ENCODE assay signal across 1 cellular context in genomic region chr9:104745852-104746251, GRCh38.
TF ChIP-seq lines count a peak whose summit lies in the region.

No MANE protein-coding gene starts in this region.

TF ChIP-seq in K562, 482 proteins besides CTCF, POLR2A, EP300 and RAD21 (continued from another document and continues in another):
- TF ChIP-seq CUX1 (CRISPR knock-in tag; IDR thresholded peaks at IDR 0.05) (no peak), FOSL1 (tag; conservative IDR thresholded peaks at IDR 0.05) (no peak), HIVEP1 (CRISPR knock-in tag; IDR thresholded peaks at IDR 0.05) (no peak), PBX2 (CRISPR knock-in tag; IDR thresholded peaks at IDR 0.05; ENCODE audit: low read depth) (no peak), PBX2 (tag; conservative IDR thresholded peaks at IDR 0.05; ENCODE audit: low read depth) (no peak), RBM22 (IDR thresholded peaks at IDR 0.05; ENCODE audit: low read depth, low read length, poor library complexity, severe bottlenecking) (no peak), BACH1 (tag; IDR thresholded peaks at IDR 0.05) (no peak), ZFX (CRISPR knock-in tag; IDR thresholded peaks at IDR 0.05) (no peak), ZNF398 (CRISPR knock-in tag; IDR thresholded peaks at IDR 0.05) (no peak), RBM14 (IDR thresholded peaks at IDR 0.05; ENCODE audit: borderline replicate concordance, insufficient read depth, low read depth, low read length) (no peak), UBTF (IDR thresholded peaks at IDR 0.05; ENCODE audit: borderline replicate concordance in 1 of 2, low read depth in 2 of 2, low read length in 2 of 2) (no peak), CCAR2 (IDR thresholded peaks at IDR 0.05; ENCODE audit: low read depth, low read length) (no peak), ZNF232 (CRISPR knock-in tag; IDR thresholded peaks at IDR 0.05) (no peak), XRCC3 (IDR thresholded peaks at IDR 0.05) (no peak), JUND (IDR thresholded peaks at IDR 0.05; ENCODE audit: borderline replicate concordance, low read depth, low read length) (peak; percentile 43; the same call in 1 of the 2 replicates), JUND (tag; IDR thresholded peaks at IDR 0.05; ENCODE audit: borderline replicate concordance, low read depth, low read length) (no peak; the same call in 2 of the 3 replicates), ZNF282 (CRISPR knock-in tag; IDR thresholded peaks at IDR 0.05) (no peak), SMARCC2 (IDR thresholded peaks at IDR 0.05; ENCODE audit: low read depth) (peak; percentile 67; the same call in 1 of the 2 replicates), SMAD4 (CRISPR knock-in tag; conservative IDR thresholded peaks at IDR 0.05) (no peak), RBM34 (IDR thresholded peaks at IDR 0.05; ENCODE audit: borderline replicate concordance, insufficient read depth, low read length) (no peak), TAF15 (IDR thresholded peaks at IDR 0.05; ENCODE audit: low read depth, low read length) (no peak), SP2 (IDR thresholded peaks at IDR 0.05; ENCODE audit: extremely low read depth, low read depth, low read length, poor library complexity, severe bottlenecking) (no peak), CBFA2T2 (conservative IDR thresholded peaks at IDR 0.05) (peak; percentile 39), ZNF165 (CRISPR knock-in tag; IDR thresholded peaks at IDR 0.05; ENCODE audit: borderline replicate concordance) (no peak), FOXA3 (CRISPR knock-in tag; conservative IDR thresholded peaks at IDR 0.05 in 1 of 2, IDR thresholded peaks at IDR 0.05 in 1 of 2) (0 out of 4 replicates have a peak, but pooled peaks of 1 of the 2 experiments have one; percentile 13), GATAD2B (IDR thresholded peaks at IDR 0.05; ENCODE audit: borderline replicate concordance) (peak; percentile 73; the same call in 1 of the 2 replicates), ARNT (IDR thresholded peaks at IDR 0.05) (no peak), ZNF140 (CRISPR knock-in tag; IDR thresholded peaks at IDR 0.05) (no peak), PTRF (tag; IDR thresholded peaks at IDR 0.05) (no peak), CBX8 (IDR thresholded peaks at IDR 0.05; ENCODE audit: borderline replicate concordance, extremely low read depth, low read depth, low read length, poor library complexity, severe bottlenecking) (no peak), PYGO2 (tag; IDR thresholded peaks at IDR 0.05) (no peak), NFE2L1 (tag; IDR thresholded peaks at IDR 0.05; ENCODE audit: borderline replicate concordance, low read depth) (no peak), CTCFL (IDR thresholded peaks at IDR 0.05; ENCODE audit: borderline replicate concordance, insufficient read depth, low read depth, low read length, poor library complexity, severe bottlenecking) (no peak), ZBTB1 (CRISPR knock-in tag; IDR thresholded peaks at IDR 0.05; ENCODE audit: borderline replicate concordance, low read depth) (no peak), IRF9 (tag; IDR thresholded peaks at IDR 0.05) (no peak), NFATC3 (IDR thresholded peaks at IDR 0.05) (no peak), ZFP36 (IDR thresholded peaks at IDR 0.05; ENCODE audit: low read depth, low read length, partially characterized antibody) (no peak), EWSR1 (IDR thresholded peaks at IDR 0.05; ENCODE audit: borderline replicate concordance, low read depth, partially characterized antibody) (no peak), RUNX1 (IDR thresholded peaks at IDR 0.05; ENCODE audit: low read depth) (no peak), WHSC1 (IDR thresholded peaks at IDR 0.05; ENCODE audit: low read length) (no peak), KLF13 (tag; IDR thresholded peaks at IDR 0.05; ENCODE audit: borderline replicate concordance, low read depth) (no peak), ILK (tag; IDR thresholded peaks at IDR 0.05; ENCODE audit: borderline replicate concordance, low read depth) (no peak), RBM25 (IDR thresholded peaks at IDR 0.05; ENCODE audit: low read depth, low read length, severe bottlenecking) (no peak), TEAD4 (IDR thresholded peaks at IDR 0.05; ENCODE audit: low read length) (peak; percentile 52; the same call in 1 of the 2 replicates), TEAD4 (CRISPR knock-in tag; IDR thresholded peaks at IDR 0.05; ENCODE audit: borderline replicate concordance) (no peak), RCOR1 (IDR thresholded peaks at IDR 0.05; ENCODE audit: borderline replicate concordance in 1 of 2, low read depth in 2 of 2, low read length in 2 of 2) (peak in 1 of 2 experiments; percentile 25; a peak in 1 of 4 replicates), HDAC2 (IDR thresholded peaks at IDR 0.05) (0 out of 2 replicates have a peak, but pooled peaks have one; percentile 36), FOXJ2 (tag; IDR thresholded peaks at IDR 0.05) (no peak), RHOXF2B (CRISPR knock-in tag; conservative IDR thresholded peaks at IDR 0.05) (no peak), CREB3 (tag; conservative IDR thresholded peaks at IDR 0.05; ENCODE audit: low read depth) (no peak), ZNF639 (CRISPR knock-in tag; conservative IDR thresholded peaks at IDR 0.05 in 1 of 2, IDR thresholded peaks at IDR 0.05 in 1 of 2) (no peak)
